In the genomic region with DNA sequence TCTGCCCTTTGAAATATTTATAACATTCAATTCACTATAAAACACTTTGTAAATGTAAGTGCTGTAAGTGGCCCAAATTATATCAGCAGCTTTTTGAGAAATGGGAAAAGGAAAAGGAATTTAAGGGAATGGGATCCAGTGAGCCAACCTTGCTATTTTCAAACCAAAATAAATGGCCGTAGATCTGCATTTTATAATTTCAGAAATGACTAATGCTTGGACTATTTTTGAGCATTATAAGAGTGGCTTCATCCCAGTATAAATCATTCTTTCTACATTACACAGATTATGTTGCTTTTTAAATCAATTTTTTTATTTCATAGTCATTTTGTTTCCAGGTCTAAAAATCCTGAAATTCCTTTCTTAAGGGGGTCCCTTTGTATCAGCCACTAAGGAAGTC, we compare ENCODE assay signal across 12 cellular contexts. TPM values are rescaled to one million over a fixed set of nuclear protein-coding genes. Genes with fewer than 3 reads are reported as not detected.
DNase-seq lines count a peak whose midpoint lies in the region; ATAC-seq and TF ChIP-seq lines count a peak whose summit lies in the region.
"Had no signal": no experiment of that assay in that cellular context is flagged by ENCODE, and none has a peak within 500 bp of the region (broad histone marks: within the 10 kb centered on the region; RNA-seq: fewer than 3 reads in every experiment).

No MANE protein-coding gene starts in this region.

- H4K20me1 ChIP-seq in SK-N-SH (ENCODE audit: insufficient read depth): no peaks in the 10 kb centered on the region

- CTCF ChIA-PET in SK-N-SH (lab: Yijun Ruan, JAX): interaction anchor here (1.3 kb wide), 1 partner anchor 136 kb away, joined by 3 read pairs; no protein-coding TSS in a partner anchor

- in situ Hi-C loops in GM13977 (cut with MboI; ENCODE audit: low pct_unique_long_range_greater_than_20kb, low sequenced_read_pairs, unreplicated experiment): no loop called here

- TF ChIP-seq RAD21 in SK-N-SH (IDR thresholded peaks at IDR 0.05; ENCODE audit: low read length): no peak

- H3K4me1 ChIP-seq in SK-N-SH (ENCODE audit: control insufficient read depth in 1 of 2, insufficient read depth in 2 of 2, low read depth in 1 of 2, low read length in 1 of 2) (peaks cover 9 to 10% of the 10 kb centered on the region in 2 experiments; a peak in 2 of 4 replicates), thoracic aorta (ENCODE audit: control insufficient read depth in 1 of 2, low read depth in 2 of 2) (peaks cover 40 to 55% of the 10 kb centered on the region in 2 donors)

- no peaks in the 10 kb centered on the region for H3K9me2 ChIP-seq in SK-N-SH

- H3K27me3 ChIP-seq in SK-N-SH (ENCODE audit: insufficient read depth): no peaks in the 10 kb centered on the region
- H3K27me3 ChIP-seq in thoracic aorta (replicated peaks; ENCODE audit: insufficient read depth): no peaks in the 10 kb centered on the region

- TF ChIP-seq EP300 in SK-N-SH (IDR thresholded peaks at IDR 0.05; ENCODE audit: borderline replicate concordance in 1 of 2, low read depth in 1 of 2, low read length in 1 of 2): no peak

- peak; percentile 3 for DNase-seq in EL
- DNase-seq in SK-N-SH: no peak
- DNase-seq in fibroblast of peridontal ligament (ENCODE audit: extremely low read depth): peak; percentile 34
- DNase-seq in thoracic aorta (ENCODE audit: low spot score): no peak
- no peak for DNase-seq in GM13977 (ENCODE audit: low spot score)
- no peak for DNase-seq in NCI-H1436 treated with DMSO at 0.1 percent for 48 hours (lab: John Stamatoyannopoulos, UW)
- DNase-seq in activated gamma-delta T cell treated with Interleukin-2 at 50 U/mL for 16 hours: no peak
- DNase-seq: C1 segment of cervical spinal cord, DMS 273 treated with DMSO at 0.1 percent for 48 hours, PC-3 had no signal

- ATAC-seq in thoracic aorta (ENCODE audit: insufficient number of reproducible peaks, low FRiP score, low read depth): peak; percentile 38
- ATAC-seq: HCT116, K562, PC-3 had no signal

- H3K4me3 ChIP-seq in SK-N-SH (ENCODE audit: low read depth in 2 of 2, low read length in 1 of 2) (no peak overlapping the region), thoracic aorta (peak overlapping the region; percentile 55)
- H3K4me3 ChIP-seq: K562 had no signal

- H3K79me2 ChIP-seq in SK-N-SH (ENCODE audit: insufficient read depth): no peaks in the 10 kb centered on the region

- H2AFZ ChIP-seq in SK-N-SH (ENCODE audit: low read depth): 0 out of 2 replicates have a peak overlapping the region, but pooled peaks have one; percentile 12

- H3K4me2 ChIP-seq in SK-N-SH: peak overlapping the region; percentile 36

- H3K9ac ChIP-seq in SK-N-SH: no peak overlapping the region

- no peaks in the 10 kb centered on the region for H3F3A ChIP-seq in SK-N-SH (replicated peaks; ENCODE audit: insufficient read depth)

- no peaks in the 10 kb centered on the region for H3K9me3 ChIP-seq in SK-N-SH
- no peaks in the 10 kb centered on the region for H3K9me3 ChIP-seq in thoracic aorta

- H3K27ac ChIP-seq in SK-N-SH (ENCODE audit: low read depth in 2 of 2, low read length in 1 of 2) (peak overlapping the region in 1 of 2 experiments; percentile 59; a peak in 2 of 4 replicates), thoracic aorta (peak overlapping the region; percentile 82 to 85)

- TF ChIP-seq CTCF in SK-N-SH (IDR thresholded peaks at IDR 0.05) (no peak), thoracic aorta (IDR thresholded peaks at IDR 0.05) (no peak), GM13977 (IDR thresholded peaks at IDR 0.05; ENCODE audit: extremely low read depth, insufficient read depth, missing control alignments) (no peak)

- H3K36me3 ChIP-seq in SK-N-SH (replicated peaks in 1 of 2; ENCODE audit: control insufficient read depth in 1 of 2, insufficient read depth in 2 of 2, low read length in 1 of 2): no peaks in the 10 kb centered on the region
- H3K36me3 ChIP-seq in thoracic aorta: no peaks in the 10 kb centered on the region

- POLR2A ChIA-PET in SK-N-SH (lab: Yijun Ruan, JAX): no interaction called here

- WGBS in SK-N-SH (ENCODE audit: low lambda C conversion rate): 9% methylated on average over 1 of the region's 1 CpG

TF ChIP-seq in SK-N-SH, 30 proteins besides CTCF, POLR2A, EP300 and RAD21:
- TF ChIP-seq ELF1 (IDR thresholded peaks at IDR 0.05): no peak
- TF ChIP-seq TCF12 (IDR thresholded peaks at IDR 0.05): 0 out of 2 replicates have a peak, but pooled peaks have one; percentile 4
- TF ChIP-seq JUND (IDR thresholded peaks at IDR 0.05): peak; percentile 34
- peak; percentile 28; the same call in 1 of the 2 replicates for TF ChIP-seq FOSL2 (IDR thresholded peaks at IDR 0.05; ENCODE audit: borderline replicate concordance, low read depth)
- TF ChIP-seq FOXM1 (IDR thresholded peaks at IDR 0.05; ENCODE audit: low read depth): no peak
- TF ChIP-seq RXRA (IDR thresholded peaks at IDR 0.05; ENCODE audit: borderline replicate concordance, low read depth): no peak
- TF ChIP-seq NRF1 (IDR thresholded peaks at IDR 0.05; ENCODE audit: low read depth, low read length): no peak
- TF ChIP-seq, protein P1, sequence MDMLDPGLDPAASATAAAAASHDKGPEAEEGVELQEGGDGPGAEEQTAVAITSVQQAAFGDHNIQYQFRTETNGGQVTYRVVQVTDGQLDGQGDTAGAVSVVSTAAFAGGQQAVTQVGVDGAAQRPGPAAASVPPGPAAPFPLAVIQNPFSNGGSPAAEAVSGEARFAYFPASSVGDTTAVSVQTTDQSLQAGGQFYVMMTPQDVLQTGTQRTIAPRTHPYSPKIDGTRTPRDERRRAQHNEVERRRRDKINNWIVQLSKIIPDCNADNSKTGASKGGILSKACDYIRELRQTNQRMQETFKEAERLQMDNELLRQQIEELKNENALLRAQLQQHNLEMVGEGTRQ (IDR thresholded peaks at IDR 0.05; ENCODE audit: borderline replicate concordance, low read depth, low read length): no peak
- TF ChIP-seq, protein P2, sequence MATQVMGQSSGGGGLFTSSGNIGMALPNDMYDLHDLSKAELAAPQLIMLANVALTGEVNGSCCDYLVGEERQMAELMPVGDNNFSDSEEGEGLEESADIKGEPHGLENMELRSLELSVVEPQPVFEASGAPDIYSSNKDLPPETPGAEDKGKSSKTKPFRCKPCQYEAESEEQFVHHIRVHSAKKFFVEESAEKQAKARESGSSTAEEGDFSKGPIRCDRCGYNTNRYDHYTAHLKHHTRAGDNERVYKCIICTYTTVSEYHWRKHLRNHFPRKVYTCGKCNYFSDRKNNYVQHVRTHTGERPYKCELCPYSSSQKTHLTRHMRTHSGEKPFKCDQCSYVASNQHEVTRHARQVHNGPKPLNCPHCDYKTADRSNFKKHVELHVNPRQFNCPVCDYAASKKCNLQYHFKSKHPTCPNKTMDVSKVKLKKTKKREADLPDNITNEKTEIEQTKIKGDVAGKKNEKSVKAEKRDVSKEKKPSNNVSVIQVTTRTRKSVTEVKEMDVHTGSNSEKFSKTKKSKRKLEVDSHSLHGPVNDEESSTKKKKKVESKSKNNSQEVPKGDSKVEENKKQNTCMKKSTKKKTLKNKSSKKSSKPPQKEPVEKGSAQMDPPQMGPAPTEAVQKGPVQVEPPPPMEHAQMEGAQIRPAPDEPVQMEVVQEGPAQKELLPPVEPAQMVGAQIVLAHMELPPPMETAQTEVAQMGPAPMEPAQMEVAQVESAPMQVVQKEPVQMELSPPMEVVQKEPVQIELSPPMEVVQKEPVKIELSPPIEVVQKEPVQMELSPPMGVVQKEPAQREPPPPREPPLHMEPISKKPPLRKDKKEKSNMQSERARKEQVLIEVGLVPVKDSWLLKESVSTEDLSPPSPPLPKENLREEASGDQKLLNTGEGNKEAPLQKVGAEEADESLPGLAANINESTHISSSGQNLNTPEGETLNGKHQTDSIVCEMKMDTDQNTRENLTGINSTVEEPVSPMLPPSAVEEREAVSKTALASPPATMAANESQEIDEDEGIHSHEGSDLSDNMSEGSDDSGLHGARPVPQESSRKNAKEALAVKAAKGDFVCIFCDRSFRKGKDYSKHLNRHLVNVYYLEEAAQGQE (IDR thresholded peaks at IDR 0.05; ENCODE audit: low read depth, low read length): no peak

RNA-seq across cellular contexts. Expression of a gene that starts 49.2 kb away (rescaled TPM):
- 2.0 and 2.6 TPM in 2 replicates for polyA plus RNA-seq in SK-N-SH (2012; rRNA removed)
- polyA plus RNA-seq in SK-N-SH (2012; cell fraction: cytosol; rRNA removed): 1.2 and 1.8 TPM in 2 replicates
- polyA plus RNA-seq in SK-N-SH (2012; cell fraction: nucleus; rRNA removed): 7.1 and 7.2 TPM in 2 replicates
- total RNA-seq in thoracic aorta: 10 to 100 TPM; 35.3 to 91.9 TPM

Comparison
In these comparisons a context has a peak if more than half of its experiments do, and no peak if none do; other contexts are left out.
1. DNase-seq: peak in EL (single experiment) and fibroblast of peridontal ligament (single experiment); none in SK-N-SH (single experiment), thoracic aorta (single experiment), GM13977 (single experiment), NCI-H1436 treated with DMSO at 0.1 percent for 48 hours (single experiment) and activated gamma-delta T cell treated with Interleukin-2 at 50 U/mL for 16 hours (single experiment).